9 cellular contexts compared by ENCODE assay signal in the genomic region with DNA sequence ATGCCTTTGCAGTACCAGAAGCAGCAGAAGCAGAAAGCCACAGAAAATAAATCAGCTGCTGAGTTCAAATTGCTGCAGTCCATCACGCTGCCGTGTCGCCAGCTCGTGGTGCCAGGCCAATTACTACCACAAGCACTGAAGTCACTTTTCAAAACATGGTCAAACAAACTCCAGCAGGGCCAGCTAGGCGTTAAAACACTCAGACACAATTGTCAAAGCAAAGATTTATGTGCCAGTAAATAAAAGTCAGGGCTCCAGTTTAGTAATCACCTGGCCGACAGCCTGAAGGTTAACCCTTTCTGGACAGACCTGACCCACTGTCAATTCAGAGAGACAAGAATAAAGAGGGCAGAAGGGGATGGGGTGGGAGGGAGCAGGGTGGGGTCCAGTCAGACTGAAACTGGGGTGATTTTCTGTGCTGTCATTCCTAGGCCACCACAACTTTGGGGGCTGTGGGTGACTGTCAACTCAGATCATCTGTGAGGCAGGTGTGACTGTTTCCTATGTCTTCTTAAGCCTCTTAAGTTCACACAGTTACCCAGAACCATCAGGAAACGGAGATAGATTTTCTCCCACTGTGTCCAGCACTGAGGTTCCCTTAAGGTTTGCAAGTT.
A peak's percentile ranks its signal among the peaks of the same experiment; 100 is the strongest.
DNase-seq lines count a peak whose midpoint lies in the region; ATAC-seq and TF ChIP-seq lines count a peak whose summit lies in the region.
"Had no signal": no experiment of that assay in that cellular context is flagged by ENCODE, and none has a peak within 500 bp of the region (broad histone marks: within the 10 kb centered on the region; RNA-seq: fewer than 3 reads in every experiment).

No MANE protein-coding gene starts in this region.

- DNase-seq in activated naive CD4-positive, alpha-beta T cell treated with Interleukin-2 at 50 U/mL for 16 hours: peak; percentile 50
- DNase-seq in activated naive CD4-positive, alpha-beta T cell (lab: John Stamatoyannopoulos, UW): no peak
- peak; percentile 52 for DNase-seq in NCI-H82 (lab: John Stamatoyannopoulos, UW)
- no peak for DNase-seq in left lung
- no peak for DNase-seq in right cardiac atrium
- no peak for DNase-seq in NCI-H524 (lab: John Stamatoyannopoulos, UW)
- DNase-seq in COLO829 (ENCODE audit: low spot score): no peak

- H3K27ac ChIP-seq in left lung (peak overlapping the region; percentile 7 to 30), right cardiac atrium (ENCODE audit: low read length) (no peak overlapping the region)
- H3K27ac ChIP-seq: BLaER1 treated with 17β-estradiol and CSF1 and Interleukin-3, amounts not matched to agents 10 nM and 100 nM had no signal

- intact Hi-C loops in left lung (cut with DNase I): no loop called here
- intact Hi-C loops in right cardiac atrium (cut with DNase I): no loop called here

- H3K36me3 ChIP-seq in left lung: no peaks in the 10 kb centered on the region
- H3K36me3 ChIP-seq: BLaER1 treated with 17β-estradiol and CSF1 and Interleukin-3, amounts not matched to agents 10 nM and 100 nM had no signal

- H3K4me1 ChIP-seq in left lung: peaks cover 0 to 8% of the 10 kb centered on the region in 2 donors
- H3K4me1 ChIP-seq in right cardiac atrium (ENCODE audit: control insufficient read depth, insufficient read depth, low read length): no peaks in the 10 kb centered on the region

- ATAC-seq in HG02981 (IDR thresholded peaks at IDR 0.05; ENCODE audit: unreplicated experiment) (peak; percentile 49), left lung (peak; percentile 61), right cardiac atrium (no peak)

- H3K9me3 ChIP-seq in left lung (no peaks in the 10 kb centered on the region), right cardiac atrium (ENCODE audit: control insufficient read depth, low read length) (no peaks in the 10 kb centered on the region)
- H3K9me3 ChIP-seq: BLaER1 treated with 17β-estradiol and CSF1 and Interleukin-3, amounts not matched to agents 10 nM and 100 nM had no signal

- WGBS in right cardiac atrium: 55% methylated on average over 7 of the region's 7 CpGs

- no peaks in the 10 kb centered on the region for H3K27me3 ChIP-seq in left lung
- H3K27me3 ChIP-seq in right cardiac atrium (ENCODE audit: control insufficient read depth, insufficient read depth): no peaks in the 10 kb centered on the region

- TF ChIP-seq CTCF in left lung (IDR thresholded peaks at IDR 0.05): no peak

- H3K4me3 ChIP-seq in left lung: no peak overlapping the region
- H3K4me3 ChIP-seq in right cardiac atrium (ENCODE audit: low read length): no peak overlapping the region
- H3K4me3 ChIP-seq: BLaER1 treated with 17β-estradiol and CSF1 and Interleukin-3, amounts not matched to agents 10 nM and 100 nM had no signal

Comparison
In these comparisons a context has a peak if more than half of its experiments do, and no peak if none do; other contexts are left out.
1. DNase-seq: peak in activated naive CD4-positive, alpha-beta T cell treated with Interleukin-2 at 50 U/mL for 16 hours (single experiment) and NCI-H82 (single experiment); none in activated naive CD4-positive, alpha-beta T cell (0 of 4), left lung (0 of 2), right cardiac atrium (0 of 3), NCI-H524 (0 of 2) and COLO829 (single experiment).
2. ATAC-seq: peak in HG02981 (single experiment) and left lung (single experiment); none in right cardiac atrium (0 of 2).